1 cellular context compared by ENCODE assay signal in genomic region chr3:56616479-56617006, GRCh38.
A peak's percentile ranks its signal among the peaks of the same experiment; 100 is the strongest.
TF ChIP-seq lines count a peak whose summit lies in the region.

No MANE protein-coding gene starts in this region.

TF ChIP-seq in H1, 55 proteins besides CTCF, POLR2A, EP300 and RAD21:
- TF ChIP-seq BACH1 (IDR thresholded peaks at IDR 0.05; ENCODE audit: low read length) (peak; percentile 81), EZH2 (IDR thresholded peaks at IDR 0.05; ENCODE audit: low read depth, low read length, severe bottlenecking) (no peak), ASH2L (IDR thresholded peaks at IDR 0.05; ENCODE audit: low read length) (no peak), JUND (IDR thresholded peaks at IDR 0.05; ENCODE audit: low read length) (no peak), MAFK (IDR thresholded peaks at IDR 0.05; ENCODE audit: low read depth, low read length) (peak; percentile 86), CBX5 (IDR thresholded peaks at IDR 0.05; ENCODE audit: low read depth, low read length) (no peak)
TF ChIP-seq in H1: peak in this region for 2.
